ENCODE assay signal across 9 cellular contexts in genomic region chr10:4947635-4948596, GRCh38. TPM values are rescaled to one million over a fixed set of nuclear protein-coding genes. Genes with fewer than 3 reads are reported as not detected.
DNase-seq lines count a peak whose midpoint lies in the region; ATAC-seq, FAIRE-seq and TF ChIP-seq lines count a peak whose summit lies in the region.
"Had no signal": no experiment of that assay in that cellular context is flagged by ENCODE, and none has a peak within 500 bp of the region (broad histone marks: within the 10 kb centered on the region; RNA-seq: fewer than 3 reads in every experiment).

No MANE protein-coding gene starts in this region.

- no peak overlapping the region for H3K4me3 ChIP-seq in tibial nerve

- TF ChIP-seq CTCF in tibial nerve (IDR thresholded peaks at IDR 0.05) (no peak), D721Med (IDR thresholded peaks at IDR 0.05; ENCODE audit: insufficient read depth, missing control alignments) (no peak)

- H3K9me3 ChIP-seq in tibial nerve: no peaks in the 10 kb centered on the region

- 35 to 38% methylated on average over 5 of the region's 5 CpGs for WGBS in tibial nerve, 2 donors

- no peaks in the 10 kb centered on the region for H3K36me3 ChIP-seq in tibial nerve

- TF ChIP-seq EP300 in tibial nerve (IDR thresholded peaks at IDR 0.05): peak; percentile 18 to 85

- peaks cover 0 to 59% (median 16%) of the 10 kb centered on the region in 4 donors for H3K4me1 ChIP-seq in tibial nerve

- DNase-seq in HT1080 (ENCODE audit: low read depth): peak; percentile 85
- peak in 3 of 61 donors; percentile 3 to 11 (median 3) for DNase-seq in caudate nucleus (lab: John Stamatoyannopoulos, UW)
- peak; percentile 95 for DNase-seq in kidney tubule cell (ENCODE audit: low spot score)
- peak; percentile 22 to 69 for DNase-seq in tibial nerve (ENCODE audit: low spot score in 2 of 2)
- DNase-seq in NCI-H774 (lab: John Stamatoyannopoulos, UW): no peak
- DNase-seq in NCI-H748 treated with DMSO at 0.1 percent for 48 hours (lab: John Stamatoyannopoulos, UW): no peak
- no peak for DNase-seq in D721Med (ENCODE audit: insufficient read length, low spot score)
- DNase-seq: SHP77 treated with DMSO at 0.1 percent for 48 hours had no signal

- no peak for ATAC-seq in HG03460 (IDR thresholded peaks at IDR 0.05; ENCODE audit: unreplicated experiment)

- H3K27ac ChIP-seq in caudate nucleus (ENCODE audit: low read depth, low read length) (peak overlapping the region; percentile 72), tibial nerve (peak overlapping the region; percentile 58 to 88 (median 68))

- FAIRE-seq in D721Med (lab: Jason Lieb, UNC): no peak

- TF ChIP-seq POLR2A in tibial nerve (IDR thresholded peaks at IDR 0.05): no peak

- no peaks in the 10 kb centered on the region for H3K27me3 ChIP-seq in tibial nerve

RNA-seq across cellular contexts. Expression of gene AKR1C1, which starts 15.3 kb away (rescaled TPM):
- total RNA-seq in HT1080 (2014; rRNA removed; shearing (Covaris generic)): 3.1 and 3.9 TPM in 2 replicates
- polyA plus RNA-seq in HT1080 (2015; cell fraction: cytosol; rRNA removed): 1.0 and 1.7 TPM in 2 replicates
- polyA plus RNA-seq in HT1080 (2015; cell fraction: nucleus; rRNA removed): 0.96 and 1.7 TPM in 2 replicates
- 10 to 100 TPM; 47.1 to 94.8 (median 77.5) TPM for total RNA-seq in tibial nerve

RNA-seq across cellular contexts. Expression of gene AKR1C2, which starts 55.7 kb away (rescaled TPM):
- 1.5 and 2.0 TPM in 2 replicates for total RNA-seq in HT1080 (2014; rRNA removed; shearing (Covaris generic))
- polyA plus RNA-seq in HT1080 (2015; cell fraction: cytosol; rRNA removed): 0.29 and 0.60 TPM in 2 replicates
- 0.25 and 0.61 TPM in 2 replicates for polyA plus RNA-seq in HT1080 (2015; cell fraction: nucleus; rRNA removed)
- 10 to 100 TPM; 24.7 to 52.2 (median 39.6) TPM for total RNA-seq in tibial nerve

Comparison
In these comparisons a context has a peak if more than half of its experiments do, and no peak if none do; other contexts are left out.
1. DNase-seq: peak in HT1080 (single experiment), kidney tubule cell (single experiment) and tibial nerve (2 of 2); none in NCI-H774 (single experiment), NCI-H748 treated with DMSO at 0.1 percent for 48 hours (single experiment) and D721Med (single experiment).